19 cellular contexts compared by ENCODE assay signal in the genomic region with DNA sequence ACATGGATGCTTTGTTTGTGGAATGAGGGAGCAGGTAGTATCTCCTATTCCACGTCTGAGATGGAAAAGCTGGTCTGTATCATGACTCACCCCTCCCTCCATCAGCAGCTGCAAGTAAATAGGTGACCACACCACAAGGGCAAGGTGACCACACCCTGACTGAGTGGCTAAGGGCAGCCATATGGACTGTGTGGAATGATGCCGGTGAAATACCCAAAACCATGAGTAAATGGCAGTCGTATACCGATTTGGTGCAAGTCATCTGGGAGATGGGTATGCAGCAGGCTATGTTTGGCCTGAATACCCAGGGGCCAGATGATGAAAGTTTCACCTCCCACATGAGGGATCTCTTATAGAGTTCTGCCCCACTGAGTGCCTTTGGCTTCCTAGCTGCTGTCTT. TPM values are rescaled to one million over a fixed set of nuclear protein-coding genes. Genes with fewer than 3 reads are reported as not detected.
DNase-seq lines count a peak whose midpoint lies in the region; ATAC-seq and TF ChIP-seq lines count a peak whose summit lies in the region.
"Had no signal": no experiment of that assay in that cellular context is flagged by ENCODE, and none has a peak within 500 bp of the region (broad histone marks: within the 10 kb centered on the region; RNA-seq: fewer than 3 reads in every experiment).

No MANE protein-coding gene starts in this region.

- no peak overlapping the region for H2BK120ac ChIP-seq in neuronal stem cell (ENCODE audit: low read depth, low read length)

- CTCF ChIA-PET in mammary epithelial cell (lab: Charles Lee; ENCODE audit: low non-redundant PET) = no interaction called here

- H2BK5ac ChIP-seq in neuronal stem cell (ENCODE audit: low read length) = no peak overlapping the region

- H3K14ac ChIP-seq in neuronal stem cell (ENCODE audit: low read length) = no peak overlapping the region

- no peak overlapping the region for H4K8ac ChIP-seq in neuronal stem cell (ENCODE audit: low read depth, low read length)

- H3K27ac ChIP-seq in mammary epithelial cell (ENCODE audit: insufficient read depth, low read depth, low read length) (no peak overlapping the region), breast epithelium (no peak overlapping the region), neuronal stem cell (replicated peaks; ENCODE audit: low read length) (no peak overlapping the region)
- H3K27ac ChIP-seq: SJCRH30 had no signal

- H2BK15ac ChIP-seq in neuronal stem cell (ENCODE audit: low read length) = no peak overlapping the region

- H2AFZ ChIP-seq in mammary epithelial cell (ENCODE audit: low read depth, low read length) = no peak overlapping the region
- H2AFZ ChIP-seq in neuronal stem cell (ENCODE audit: low read length) = no peak overlapping the region

- H3K23ac ChIP-seq in neuronal stem cell (ENCODE audit: low read depth, low read length, poor library complexity) = no peak overlapping the region

- no peak overlapping the region for H3K4ac ChIP-seq in neuronal stem cell (ENCODE audit: low read length)

- H3K18ac ChIP-seq in neuronal stem cell (ENCODE audit: low read length) = no peak overlapping the region

- H3K4me2 ChIP-seq in mammary epithelial cell (ENCODE audit: insufficient read depth, low read depth, low read length) (no peak overlapping the region), neuronal stem cell (ENCODE audit: insufficient read depth, low read length, poor library complexity, severe bottlenecking) (no peak overlapping the region)

- H3K9me3 ChIP-seq in mammary epithelial cell (replicated peaks; ENCODE audit: insufficient read depth, low read length) (no peaks in the 10 kb centered on the region), breast epithelium (no peaks in the 10 kb centered on the region), neuronal stem cell (replicated peaks in 1 of 2; ENCODE audit: control insufficient read depth in 2 of 2, insufficient read depth in 1 of 2, low read depth in 1 of 2, low read length in 2 of 2) (peaks cover 0 to 3% of the 10 kb centered on the region in 2 donors)
- H3K9me3 ChIP-seq: BE2C, Caco-2, SJCRH30 had no signal

- H3K27me3 ChIP-seq in mammary epithelial cell (ENCODE audit: insufficient read depth, low read length) (no peaks in the 10 kb centered on the region), breast epithelium (no peaks in the 10 kb centered on the region), neuronal stem cell (ENCODE audit: control insufficient read depth in 3 of 3, insufficient read depth in 3 of 3, low read depth in 1 of 3, low read length in 3 of 3) (peaks cover 0 to 3% (median 0%) of the 10 kb centered on the region in 3 experiments)
- H3K27me3 ChIP-seq: BE2C, SJCRH30 had no signal

- H2BK12ac ChIP-seq in neuronal stem cell (ENCODE audit: low read length) = no peak overlapping the region

- intact Hi-C loops in mammary epithelial cell (cut with micrococcal nuclease) = loop anchor here (10.0 kb wide), 1 partner anchor 47 kb away; no protein-coding TSS in a partner anchor
- intact Hi-C loops in breast epithelium (cut with DNase I; ENCODE audit: low total_unique reads) = no loop called here

- dilution Hi-C loops in mammary epithelial cell (cut with HindIII; ENCODE audit: low sequenced_read_pairs) = no loop called here

- BruUV-seq in mammary epithelial cell (replicated peaks; lab: Mats Ljungman, UMichigan) = no TSS peak

- in situ Hi-C loops in mammary epithelial cell (cut with MboI; ENCODE audit: low sequenced_read_pairs in 2 of 2) = no loop called here

- H3K79me2 ChIP-seq in mammary epithelial cell (ENCODE audit: insufficient read depth, low read length) = no peaks in the 10 kb centered on the region

- H3K4me3 ChIP-seq in mammary epithelial cell (replicated peaks in 1 of 3; ENCODE audit: insufficient read depth in 1 of 3, low read depth in 2 of 3, low read length in 3 of 3) (no peak overlapping the region), breast epithelium (no peak overlapping the region), neuronal stem cell (ENCODE audit: low read length in 2 of 2) (peak overlapping the region in 1 of 2 donors; percentile 11)
- H3K4me3 ChIP-seq: SJCRH30 had no signal

- H3K36me3 ChIP-seq in mammary epithelial cell (ENCODE audit: insufficient read depth, low read length) (no peaks in the 10 kb centered on the region), breast epithelium (no peaks in the 10 kb centered on the region), neuronal stem cell (replicated peaks in 1 of 2; ENCODE audit: control insufficient read depth in 2 of 2, insufficient read depth in 2 of 2, low read length in 2 of 2) (no peaks in the 10 kb centered on the region)
- H3K36me3 ChIP-seq: BE2C, SJCRH30 had no signal

- H3K4me1 ChIP-seq in mammary epithelial cell (ENCODE audit: insufficient read depth, low read length) = no peaks in the 10 kb centered on the region
- no peaks in the 10 kb centered on the region for H3K4me1 ChIP-seq in breast epithelium
- no peaks in the 10 kb centered on the region for H3K4me1 ChIP-seq in neuronal stem cell (ENCODE audit: control insufficient read depth in 2 of 2, insufficient read depth in 1 of 2, low read depth in 1 of 2, low read length in 2 of 2)
- H3K4me1 ChIP-seq: BE2C, Caco-2 had no signal

- no peaks in the 10 kb centered on the region for H4K20me1 ChIP-seq in mammary epithelial cell (ENCODE audit: insufficient read depth, low read length)

- H3K9ac ChIP-seq in mammary epithelial cell (ENCODE audit: insufficient read depth, low read length) (no peak overlapping the region), neuronal stem cell (ENCODE audit: low read depth, low read length, poor library complexity) (peak overlapping the region; percentile 25)

- no peak overlapping the region for H4K91ac ChIP-seq in neuronal stem cell (ENCODE audit: low read depth, low read length, poor library complexity)

- H3K79me1 ChIP-seq in neuronal stem cell (ENCODE audit: low read depth, low read length) = no peaks in the 10 kb centered on the region

- TF ChIP-seq POLR2A in breast epithelium (IDR thresholded peaks at IDR 0.05) = no peak
- TF ChIP-seq POLR2A in GM18505 (IDR thresholded peaks at IDR 0.05; ENCODE audit: borderline replicate concordance, extremely low read depth, insufficient read depth, insufficient read length) = no peak

- ATAC-seq in GM18505 (IDR thresholded peaks at IDR 0.05; ENCODE audit: unreplicated experiment) (no peak), HG03196 (IDR thresholded peaks at IDR 0.05; ENCODE audit: unreplicated experiment) (no peak), HG02678 (IDR thresholded peaks at IDR 0.05; ENCODE audit: unreplicated experiment) (no peak)

- DNase-seq in mammary epithelial cell (peak; percentile 31), breast epithelium (ENCODE audit: low spot score in 2 of 2) (no peak), SW480 (ENCODE audit: low spot score) (peak; percentile 37), neuronal stem cell (ENCODE audit: low spot score) (no peak)
- no peak for DNase-seq in effector CD8-positive, alpha-beta T cell (lab: John Stamatoyannopoulos, UW)
- DNase-seq: 8988T; BE2C; Caco-2; CD4-positive, CD25-positive, alpha-beta regulatory T cell; DMS153; HCEC 1CT; KBM-7; NCI-H1694 treated with DMSO at 0.1 percent for 48 hours; NCI-H2107; NCI-H510A; SJCRH30 had no signal

- WGBS in mammary epithelial cell (ENCODE audit: low coverage, missing lambda C conversion rate) = 93% methylated on average over 4 of the region's 4 CpGs
- WGBS in neuronal stem cell (ENCODE audit: extremely low coverage in 2 of 2, insufficient read length in 2 of 2, insufficient replicate concordance in 1 of 2), 2 donors = no CpG with 5 or more reads among the region's 4 CpGs

- H2AK5ac ChIP-seq in neuronal stem cell (ENCODE audit: low read depth, low read length) = no peak overlapping the region

- TF ChIP-seq CTCF in mammary epithelial cell (conservative IDR thresholded peaks at IDR 0.05 in 1 of 2, IDR thresholded peaks at IDR 0.05 in 1 of 2; ENCODE audit: extremely low read depth in 1 of 2, insufficient read depth in 1 of 2, low read depth in 1 of 2, low read length in 2 of 2) (no peak), breast epithelium (IDR thresholded peaks at IDR 0.05) (no peak)

RNA-seq across cellular contexts. Expression of a gene that starts 15.8 kb away (rescaled TPM):
- not detected for total RNA-seq in mammary epithelial cell
- polyA plus RNA-seq in mammary epithelial cell = not detected
- not detected for polyA minus RNA-seq in mammary epithelial cell
- not detected for total RNA-seq in breast epithelium
- polyA plus RNA-seq in neuronal stem cell (2013, experiment 1 of 2) = not detected
- polyA plus RNA-seq in neuronal stem cell (2013, experiment 2 of 2) = not detected
- total RNA-seq: Caco-2; CD4-positive, CD25-positive, alpha-beta regulatory T cell; SJCRH30 had no signal
- polyA plus RNA-seq: CD4-positive, CD25-positive, alpha-beta regulatory T cell had no signal

Comparison
In these comparisons a context has a peak if more than half of its experiments do, and no peak if none do; other contexts are left out.
1. DNase-seq: peak in mammary epithelial cell (single experiment) and SW480 (single experiment); none in breast epithelium (0 of 2), neuronal stem cell (single experiment) and effector CD8-positive, alpha-beta T cell (single experiment).